In genomic region chr14:67886221-67886620, GRCh38 we compare ENCODE assay signal across 30 cellular contexts.
"Had no signal": no experiment of that assay in that cellular context is flagged by ENCODE, and none has a peak within 500 bp of the region (broad histone marks: within the 10 kb centered on the region; RNA-seq: fewer than 3 reads in every experiment).

No MANE protein-coding gene starts in this region.

- H3K9me3 ChIP-seq: MG63, SJSA1, SK-N-SH had no signal

- H3K27me3 ChIP-seq: MG63, SJSA1 had no signal

- H3K27me3 Mint-ChIP-seq: activated CD4-positive, alpha-beta memory T cell treated with anti-CD3 and anti-CD28 coated beads for 36 hours; activated CD4-positive, alpha-beta T cell treated with anti-CD3 and anti-CD28 coated beads for 36 hours; activated CD4-positive, alpha-beta T cell treated with anti-CD3 and anti-CD28 coated beads, Interleukin-2, amount 10 ng/mL, durations not matched to agents 7 days and 5 days; activated CD8-positive, alpha-beta memory T cell treated with anti-CD3 and anti-CD28 coated beads, Interleukin-2, amount 10 ng/mL, durations not matched to agents 7 days and 5 days; activated naive CD4-positive, alpha-beta T cell treated with anti-CD3 and anti-CD28 coated beads, Interleukin-2, amount 10 ng/mL, durations not matched to agents 7 days and 5 days; activated naive CD8-positive, alpha-beta T cell; activated naive CD8-positive, alpha-beta T cell treated with anti-CD3 and anti-CD28 coated beads, Interleukin-2, amount 50 U/mL, for 24 hours had no signal

- H3K27ac Mint-ChIP-seq: activated CD4-positive, alpha-beta memory T cell treated with anti-CD3 and anti-CD28 coated beads for 36 hours; activated CD4-positive, alpha-beta T cell treated with anti-CD3 and anti-CD28 coated beads for 36 hours; activated CD4-positive, alpha-beta T cell treated with anti-CD3 and anti-CD28 coated beads, Interleukin-2, amount 10 ng/mL, durations not matched to agents 7 days and 5 days; activated CD8-positive, alpha-beta memory T cell treated with anti-CD3 and anti-CD28 coated beads, Interleukin-2, amount 10 ng/mL, durations not matched to agents 7 days and 5 days; activated naive CD4-positive, alpha-beta T cell treated with anti-CD3 and anti-CD28 coated beads, Interleukin-2, amount 10 ng/mL, durations not matched to agents 7 days and 5 days; activated naive CD8-positive, alpha-beta T cell; activated naive CD8-positive, alpha-beta T cell treated with anti-CD3 and anti-CD28 coated beads, Interleukin-2, amount 50 U/mL, for 24 hours; T-helper 1 cell treated with Interleukin-12 subunit alpha and Interleukin-12 subunit beta and Interleukin-4 antibody, amounts not matched to agents 30 μg/mL and 1 μg/mL, for 36 hours; T-helper 2 cell treated with Interferon-gamma antibody and Interleukin-4, amounts not matched to agents 5 μg/mL and 100 μg/mL, for 36 hours had no signal

- DNase-seq: activated CD4-positive, alpha-beta memory T cell treated with anti-CD3 and anti-CD28 coated beads for 36 hours; activated CD4-positive, alpha-beta T cell treated with anti-CD3 and anti-CD28 coated beads for 36 hours; activated CD4-positive, alpha-beta T cell treated with anti-CD3 and anti-CD28 coated beads, Interleukin-2, amount 10 ng/mL, durations not matched to agents 7 days and 5 days; activated CD8-positive, alpha-beta memory T cell treated with anti-CD3 and anti-CD28 coated beads for 24 hours; activated CD8-positive, alpha-beta memory T cell treated with anti-CD3 and anti-CD28 coated beads, Interleukin-2, amount 10 ng/mL, durations not matched to agents 7 days and 5 days; activated CD8-positive, alpha-beta memory T cell treated with anti-CD3 and anti-CD28 coated beads, Interleukin-2, amount 50 U/mL, for 48 hours; activated effector memory CD4-positive, alpha-beta T cell treated with Interleukin-2 at 50 U/mL for 16 hours; activated naive CD4-positive, alpha-beta T cell treated with anti-CD3 and anti-CD28 coated beads, Interleukin-2, amount 10 ng/mL, durations not matched to agents 7 days and 5 days; activated naive CD8-positive, alpha-beta T cell treated with anti-CD3 and anti-CD28 coated beads, Interleukin-2, amount 50 U/mL, for 24 hours; activated T-cell treated with anti-CD3 and anti-CD28 coated beads, Interleukin-2, amount 50 U/mL, for 48 hours; anterior cingulate cortex; Kasumi-1; KG1; MG63; MV-4-11; NCI-H1092; NCI-H1436 treated with DMSO at 0.1 percent for 48 hours; NCI-H1694 treated with DMSO at 0.1 percent for 48 hours; NCI-H2029; NCI-H345; NCI-H524 treated with DMSO at 0.1 percent for 48 hours; SHP77; SK-N-SH had no signal

- H3K4me3 Mint-ChIP-seq: activated CD4-positive, alpha-beta memory T cell treated with anti-CD3 and anti-CD28 coated beads for 36 hours; activated CD4-positive, alpha-beta T cell treated with anti-CD3 and anti-CD28 coated beads for 36 hours; activated CD4-positive, alpha-beta T cell treated with anti-CD3 and anti-CD28 coated beads, Interleukin-2, amount 10 ng/mL, durations not matched to agents 7 days and 5 days; activated CD8-positive, alpha-beta memory T cell treated with anti-CD3 and anti-CD28 coated beads, Interleukin-2, amount 10 ng/mL, durations not matched to agents 7 days and 5 days; activated naive CD4-positive, alpha-beta T cell treated with anti-CD3 and anti-CD28 coated beads, Interleukin-2, amount 10 ng/mL, durations not matched to agents 7 days and 5 days; activated naive CD8-positive, alpha-beta T cell; activated naive CD8-positive, alpha-beta T cell treated with anti-CD3 and anti-CD28 coated beads, Interleukin-2, amount 50 U/mL, for 24 hours; brain; T-helper 1 cell treated with Interleukin-12 subunit alpha and Interleukin-12 subunit beta and Interleukin-4 antibody, amounts not matched to agents 30 μg/mL and 1 μg/mL, for 36 hours; T-helper 2 cell treated with Interferon-gamma antibody and Interleukin-4, amounts not matched to agents 5 μg/mL and 100 μg/mL, for 36 hours had no signal

- H3K4me2 ChIP-seq: SK-N-SH had no signal

- H3K27ac ChIP-seq: SJSA1 had no signal

- ATAC-seq: activated CD4-positive, alpha-beta T cell treated with anti-CD3 and anti-CD28 coated beads for 36 hours; activated CD4-positive, CD25-positive, alpha-beta regulatory T cell treated with anti-CD3 and anti-CD28 coated beads, Interleukin-2, amount 50 U/mL, for 24 hours; activated CD8-positive, alpha-beta memory T cell treated with anti-CD3 and anti-CD28 coated beads, Interleukin-2, amount 10 ng/mL, durations not matched to agents 7 days and 5 days; activated naive CD8-positive, alpha-beta T cell treated with anti-CD3 and anti-CD28 coated beads, Interleukin-2, amount 50 U/mL, for 24 hours; Panc1 had no signal

- H3K9ac ChIP-seq: SK-N-SH had no signal

- H3K4me3 ChIP-seq: MG63, SJSA1 had no signal

- H3K36me3 ChIP-seq: MG63, SJSA1 had no signal

- H3K36me3 Mint-ChIP-seq: brain had no signal

- H3K9me3 Mint-ChIP-seq: activated CD4-positive, alpha-beta memory T cell treated with anti-CD3 and anti-CD28 coated beads for 36 hours; activated CD4-positive, alpha-beta T cell treated with anti-CD3 and anti-CD28 coated beads, Interleukin-2, amount 10 ng/mL, durations not matched to agents 7 days and 5 days; activated naive CD4-positive, alpha-beta T cell treated with anti-CD3 and anti-CD28 coated beads, Interleukin-2, amount 10 ng/mL, durations not matched to agents 7 days and 5 days; activated naive CD8-positive, alpha-beta T cell treated with anti-CD3 and anti-CD28 coated beads, Interleukin-2, amount 50 U/mL, for 24 hours; brain; T-helper 1 cell treated with Interleukin-12 subunit alpha and Interleukin-12 subunit beta and Interleukin-4 antibody, amounts not matched to agents 30 μg/mL and 1 μg/mL, for 36 hours; T-helper 2 cell treated with Interferon-gamma antibody and Interleukin-4, amounts not matched to agents 5 μg/mL and 100 μg/mL, for 36 hours had no signal

- H3K4me1 ChIP-seq: SJSA1 had no signal
